In the genomic region with DNA sequence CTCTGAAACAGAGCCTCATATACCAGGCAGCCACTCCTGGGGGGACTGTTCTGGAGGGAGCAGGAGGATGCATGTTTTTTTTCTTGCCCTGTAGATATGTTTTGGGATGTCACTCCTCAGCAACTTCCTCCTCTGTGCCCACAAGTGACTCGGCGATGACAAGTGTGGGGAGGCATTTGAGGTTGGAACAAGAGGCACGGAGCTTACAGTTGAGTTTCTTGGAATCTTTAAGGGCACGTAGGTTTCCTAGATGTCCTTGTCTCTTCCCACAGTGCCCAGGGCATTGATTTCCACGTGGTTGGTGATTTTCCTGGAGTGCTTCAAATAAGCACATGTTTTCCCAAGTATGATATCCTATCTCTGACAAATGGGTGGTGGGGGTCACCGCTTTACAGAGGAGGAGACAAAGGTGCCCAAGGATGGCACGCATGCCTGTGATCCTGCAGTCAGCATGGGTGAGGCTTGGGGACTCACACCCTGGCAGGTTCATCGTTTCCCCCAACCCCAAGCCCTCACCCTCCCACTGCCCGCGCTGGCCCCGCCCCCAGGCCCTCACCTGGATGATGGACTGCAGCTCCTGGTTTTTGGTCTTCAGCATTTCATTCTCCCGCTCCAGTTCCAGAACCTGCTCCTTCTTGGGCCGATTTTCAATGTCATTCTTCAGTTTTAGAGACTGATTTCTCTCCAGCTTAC, we compare ENCODE assay signal across 12 cellular contexts.
DNase-seq lines count a peak whose midpoint lies in the region; ATAC-seq and TF ChIP-seq lines count a peak whose summit lies in the region.
"Had no signal": no experiment of that assay in that cellular context is flagged by ENCODE, and none has a peak within 500 bp of the region (broad histone marks: within the 10 kb centered on the region; RNA-seq: fewer than 3 reads in every experiment).

No MANE protein-coding gene starts in this region.

- 0 out of 2 replicates have a peak overlapping the region, but pooled peaks have one; percentile 19 for H3K27ac ChIP-seq in SK-N-MC

- H3K4me1 Mint-ChIP-seq in stimulated activated memory B cell treated with anti-CD40 and anti-IgM and Interleukin-4, amounts not matched to agents 10 μg/mL and 1 μg/mL and 100 μg/mL, for 72 hours: peaks cover 28% of the 10 kb centered on the region

- no peaks in the 10 kb centered on the region for H3K27me3 Mint-ChIP-seq in stimulated activated memory B cell treated with anti-CD40 and anti-IgM and Interleukin-4, amounts not matched to agents 10 μg/mL and 1 μg/mL and 100 μg/mL, for 72 hours

- no peak overlapping the region for H3K4me3 Mint-ChIP-seq in stimulated activated memory B cell treated with anti-CD40 and anti-IgM and Interleukin-4, amounts not matched to agents 10 μg/mL and 1 μg/mL and 100 μg/mL, for 72 hours
- H3K4me3 Mint-ChIP-seq: brain had no signal

- H3K4me3 ChIP-seq in SK-N-MC: no peak overlapping the region
- no peak overlapping the region for H3K4me3 ChIP-seq in epithelial cell of esophagus (ENCODE audit: low read length)
- H3K4me3 ChIP-seq: lung had no signal

- H3K27ac Mint-ChIP-seq in stimulated activated memory B cell treated with anti-CD40 and anti-IgM and Interleukin-4, amounts not matched to agents 10 μg/mL and 1 μg/mL and 100 μg/mL, for 72 hours: peak overlapping the region; percentile 67

- peaks cover 78% of the 10 kb centered on the region for H3K36me3 Mint-ChIP-seq in stimulated activated memory B cell treated with anti-CD40 and anti-IgM and Interleukin-4, amounts not matched to agents 10 μg/mL and 1 μg/mL and 100 μg/mL, for 72 hours
- H3K36me3 Mint-ChIP-seq: brain had no signal

- H3K36me3 ChIP-seq in SK-N-MC (ENCODE audit: insufficient read depth, low read length): no peaks in the 10 kb centered on the region

- no peak for TF ChIP-seq CTCF in epithelial cell of esophagus (IDR thresholded peaks at IDR 0.05; ENCODE audit: insufficient read depth, low read depth, low read length, missing control alignments)

- no peak for ATAC-seq in stimulated activated memory B cell treated with anti-CD40 and anti-IgM and Interleukin-4, amounts not matched to agents 10 μg/mL and 1 μg/mL and 100 μg/mL, for 72 hours
- no peak for ATAC-seq in HG02610 (IDR thresholded peaks at IDR 0.05; ENCODE audit: unreplicated experiment)
- no peak for ATAC-seq in HG03439 (IDR thresholded peaks at IDR 0.05; ENCODE audit: unreplicated experiment)

- H3K9me3 ChIP-seq in SK-N-MC (ENCODE audit: low read depth, low read length): no peaks in the 10 kb centered on the region

- peak; percentile 53 for DNase-seq in activated effector memory CD4-positive, alpha-beta T cell treated with anti-CD3 and anti-CD28 coated beads, Interleukin-2, amount 50 U/mL, for 16 hours
- no peak for DNase-seq in activated effector memory CD4-positive, alpha-beta T cell treated with Interleukin-2 at 50 U/mL for 16 hours
- DNase-seq in SK-N-MC (ENCODE audit: low read depth, low spot score): no peak
- peak; percentile 28 for DNase-seq in epithelial cell of esophagus (ENCODE audit: low read depth)
- no peak for DNase-seq in NCI-H146 (lab: John Stamatoyannopoulos, UW)
- DNase-seq: RPMI8226, small intestine had no signal

- peaks cover 3% of the 10 kb centered on the region for H3K9me3 Mint-ChIP-seq in stimulated activated memory B cell treated with anti-CD40 and anti-IgM and Interleukin-4, amounts not matched to agents 10 μg/mL and 1 μg/mL and 100 μg/mL, for 72 hours

- no peak overlapping the region for H3K9ac ChIP-seq in SK-N-MC (ENCODE audit: insufficient read length)

Comparison
In these comparisons a context has a peak if more than half of its experiments do, and no peak if none do; other contexts are left out.
1. DNase-seq: peak in activated effector memory CD4-positive, alpha-beta T cell treated with anti-CD3 and anti-CD28 coated beads, Interleukin-2, amount 50 U/mL, for 16 hours (single experiment) and epithelial cell of esophagus (single experiment); none in activated effector memory CD4-positive, alpha-beta T cell treated with Interleukin-2 at 50 U/mL for 16 hours (single experiment), SK-N-MC (single experiment) and NCI-H146 (single experiment).